8 cellular contexts compared by ENCODE assay signal in genomic region chr9:137083418-137084004, GRCh38. TPM values are rescaled to one million over a fixed set of nuclear protein-coding genes. Genes with fewer than 3 reads are reported as not detected.
DNase-seq lines count a peak whose midpoint lies in the region; ATAC-seq and TF ChIP-seq lines count a peak whose summit lies in the region.

No MANE protein-coding gene starts in this region.

- intact Hi-C loops in Right ventricle myocardium superior (cut with DNase I) (no loop called here), cardiac septum (cut with DNase I) (no loop called here)

- TF ChIP-seq CTCF in fibroblast of the aortic adventitia (IDR thresholded peaks at IDR 0.05; ENCODE audit: insufficient read depth, low read length), result no peak

- no peak for ATAC-seq in Right ventricle myocardium superior (ENCODE audit: poor library complexity)
- no peak for ATAC-seq in GM18909 (IDR thresholded peaks at IDR 0.05; ENCODE audit: poor library complexity, unreplicated experiment)

- no peak overlapping the region for H3K4me3 ChIP-seq in fibroblast of the aortic adventitia (ENCODE audit: low read depth, low read length)

- DNase-seq in Right ventricle myocardium superior (peak; percentile 73), cardiac septum (ENCODE audit: low spot score) (no peak), SW480 (ENCODE audit: low spot score) (peak; percentile 97), fibroblast of the aortic adventitia (ENCODE audit: low read depth) (peak; percentile 96), smooth muscle cell of the brain vasculature (ENCODE audit: low read depth, low spot score) (peak; percentile 89), UCSD-AML1 (lab: John Stamatoyannopoulos, UW; ENCODE audit: unreplicated experiment) (no peak), pons (ENCODE audit: low spot score) (no peak)

RNA-seq across cellular contexts. Expression of gene MAN1B1, which starts 3.3 kb away (rescaled TPM):
- total RNA-seq in Right ventricle myocardium superior (20.3 TPM), cardiac septum (27.2 TPM), fibroblast of the aortic adventitia (ENCODE audit: low replicate concordance) (50.8 and 103 TPM in 2 replicates)

RNA-seq across cellular contexts. Expression of gene UAP1L1, which starts 6.2 kb away (rescaled TPM):
- total RNA-seq in Right ventricle myocardium superior, result 11.3 TPM
- total RNA-seq in cardiac septum, result 6.5 TPM
- total RNA-seq in fibroblast of the aortic adventitia (ENCODE audit: low replicate concordance), result 12.7 and 17.7 TPM in 2 replicates

RNA-seq across cellular contexts. Expression of gene SAPCD2, which starts 13.2 kb away (rescaled TPM):
- 0.22 TPM for total RNA-seq in Right ventricle myocardium superior
- 0.11 TPM for total RNA-seq in cardiac septum
- 0.41 and 1.5 TPM in 2 replicates for total RNA-seq in fibroblast of the aortic adventitia (ENCODE audit: low replicate concordance)

RNA-seq across cellular contexts. Expression of gene ENTPD2, which starts 29.6 kb away (rescaled TPM):
- total RNA-seq in Right ventricle myocardium superior (1.9 TPM), cardiac septum (0.92 TPM), fibroblast of the aortic adventitia (ENCODE audit: low replicate concordance) (0.09 TPM in 1 of 2 replicates, not detected in the other)

RNA-seq across cellular contexts. Expression of gene DPP7, which starts 31.0 kb away (rescaled TPM):
- total RNA-seq in Right ventricle myocardium superior (153 TPM), cardiac septum (150 TPM), fibroblast of the aortic adventitia (ENCODE audit: low replicate concordance) (69.5 and 72.3 TPM in 2 replicates)

Comparison
In these comparisons a context has a peak if more than half of its experiments do, and no peak if none do; other contexts are left out.
1. DNase-seq: peak in Right ventricle myocardium superior (single experiment), SW480 (single experiment), fibroblast of the aortic adventitia (single experiment) and smooth muscle cell of the brain vasculature (single experiment); none in cardiac septum (single experiment), UCSD-AML1 (single experiment) and pons (single experiment).